In genomic region chr19:13723206-13723605, GRCh38 we compare ENCODE assay signal across 19 cellular contexts.
"Had no signal": no experiment of that assay in that cellular context is flagged by ENCODE, and none has a peak within 500 bp of the region (broad histone marks: within the 10 kb centered on the region; RNA-seq: fewer than 3 reads in every experiment).

No MANE protein-coding gene starts in this region.

- H2AFZ ChIP-seq: parathyroid adenoma had no signal

- H3K27ac ChIP-seq: heart right ventricle, parathyroid adenoma, thoracic aorta, WERI-Rb-1 had no signal

- DNase-seq: activated CD4-positive, alpha-beta T cell treated with anti-CD3 and anti-CD28 coated beads for 48 hours; activated CD8-positive, alpha-beta memory T cell treated with anti-CD3 and anti-CD28 coated beads, Interleukin-2, amount 50 U/mL, for 48 hours; activated CD8-positive, alpha-beta T cell treated with anti-CD3 and anti-CD28 coated beads, Interleukin-2, amount 10 ng/mL, durations not matched to agents 7 days and 5 days; activated naive CD4-positive, alpha-beta T cell; activated naive CD8-positive, alpha-beta T cell treated with anti-CD3 and anti-CD28 coated beads, Interleukin-2, amount 50 U/mL, for 24 hours; dermis blood vessel endothelial cell; erythroblast; heart right ventricle; midbrain; naive B cell; retina; stimulated activated CD4-positive, alpha-beta T cell treated with anti-CD3 and anti-CD28 coated beads, Interleukin-15, amount 100 ng/mL, for 24 hours; stimulated activated CD4-positive, alpha-beta T cell treated with anti-CD3 and anti-CD28 coated beads, Interleukin-4, amount 100 ng/mL, for 24 hours; T-helper 1 cell; WERI-Rb-1 had no signal

- FAIRE-seq: frontal cortex had no signal

- H3K36me3 Mint-ChIP-seq: naive B cell had no signal

- H3K9me3 Mint-ChIP-seq: activated naive CD8-positive, alpha-beta T cell treated with anti-CD3 and anti-CD28 coated beads, Interleukin-2, amount 50 U/mL, for 24 hours; stimulated activated naive CD8-positive, alpha-beta T cell treated with anti-CD3 and anti-CD28 coated beads, Interleukin-15, Interleukin-2, amounts not matched to agents 100 ng/mL and 50 ng/mL, for 24 hours had no signal

- H3K4me3 Mint-ChIP-seq: activated CD8-positive, alpha-beta T cell treated with anti-CD3 and anti-CD28 coated beads, Interleukin-2, amount 10 ng/mL, durations not matched to agents 7 days and 5 days; activated naive CD8-positive, alpha-beta T cell treated with anti-CD3 and anti-CD28 coated beads, Interleukin-2, amount 50 U/mL, for 24 hours; naive B cell; stimulated activated naive CD8-positive, alpha-beta T cell treated with anti-CD3 and anti-CD28 coated beads, Interleukin-15, Interleukin-2, amounts not matched to agents 100 ng/mL and 50 ng/mL, for 24 hours had no signal

- H3K27ac Mint-ChIP-seq: activated CD8-positive, alpha-beta T cell treated with anti-CD3 and anti-CD28 coated beads, Interleukin-2, amount 10 ng/mL, durations not matched to agents 7 days and 5 days; activated naive CD8-positive, alpha-beta T cell treated with anti-CD3 and anti-CD28 coated beads, Interleukin-2, amount 50 U/mL, for 24 hours; naive B cell; stimulated activated naive CD8-positive, alpha-beta T cell treated with anti-CD3 and anti-CD28 coated beads, Interleukin-15, Interleukin-2, amounts not matched to agents 100 ng/mL and 50 ng/mL, for 24 hours had no signal

- H3K4me3 ChIP-seq: heart right ventricle, thoracic aorta had no signal

- H3K4me1 Mint-ChIP-seq: activated naive CD8-positive, alpha-beta T cell treated with anti-CD3 and anti-CD28 coated beads, Interleukin-2, amount 50 U/mL, for 24 hours; naive B cell had no signal

- H3K36me3 ChIP-seq: heart right ventricle, thoracic aorta, WERI-Rb-1 had no signal

- H3K9ac ChIP-seq: parathyroid adenoma had no signal

- H3K9me3 ChIP-seq: heart right ventricle, thoracic aorta had no signal

- H3K4me1 ChIP-seq: parathyroid adenoma had no signal

- ATAC-seq: activated CD8-positive, alpha-beta T cell treated with anti-CD3 and anti-CD28 coated beads, Interleukin-2, amount 10 ng/mL, durations not matched to agents 7 days and 5 days; activated naive CD8-positive, alpha-beta T cell treated with anti-CD3 and anti-CD28 coated beads, Interleukin-2, amount 50 U/mL, for 24 hours; heart right ventricle had no signal

- H3K79me2 ChIP-seq: parathyroid adenoma had no signal
